10 cellular contexts compared by ENCODE assay signal in the genomic region with DNA sequence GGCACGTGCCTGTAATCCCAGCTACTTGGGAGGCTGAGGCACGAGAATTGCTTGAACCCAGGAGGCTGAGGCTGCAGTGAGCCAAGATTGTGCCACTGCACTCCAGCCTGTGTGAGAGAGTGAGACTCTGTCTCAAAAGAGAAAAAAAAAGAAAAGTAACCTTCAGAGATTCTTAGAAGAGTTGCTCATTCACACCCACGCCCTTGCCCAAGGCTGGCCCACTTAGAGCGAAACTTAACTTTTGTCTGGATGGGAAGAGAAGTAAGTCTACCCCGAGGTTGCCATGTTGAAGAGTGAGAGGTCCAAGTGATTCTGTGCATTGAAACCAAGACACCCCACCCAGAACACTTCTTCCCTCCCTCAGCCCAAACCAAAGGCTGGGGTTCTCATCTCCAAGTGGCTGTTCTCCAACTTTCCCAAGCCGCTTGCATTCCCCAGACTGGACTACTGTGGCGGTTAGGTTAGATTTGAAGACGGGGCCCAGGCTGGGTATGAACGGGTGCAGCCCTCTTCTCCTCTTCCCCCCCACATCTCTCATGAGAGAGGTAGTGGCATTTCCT. TPM values are rescaled to one million over a fixed set of nuclear protein-coding genes. Genes with fewer than 3 reads are reported as not detected.
DNase-seq lines count a peak whose midpoint lies in the region; ATAC-seq and TF ChIP-seq lines count a peak whose summit lies in the region.
"Had no signal": no experiment of that assay in that cellular context is flagged by ENCODE, and none has a peak within 500 bp of the region (broad histone marks: within the 10 kb centered on the region; RNA-seq: fewer than 3 reads in every experiment).

No MANE protein-coding gene starts in this region.

- POLR2A ChIA-PET in Caco-2 (lab: Charles Lee): interaction anchor here (0.9 kb wide), 1 partner anchor 9 kb away, joined by 3 read pairs; no protein-coding TSS in a partner anchor

- intact Hi-C loops in Caco-2 (cut with micrococcal nuclease; ENCODE audit: unreplicated experiment): no loop called here

- H3K27me3 Mint-ChIP-seq in Caco-2 (ENCODE audit: insufficient read depth, unreplicated experiment): no peaks in the 10 kb centered on the region
- peaks cover 3% of the 10 kb centered on the region for H3K27me3 Mint-ChIP-seq in brain

- TF ChIP-seq CTCF in Caco-2 (IDR thresholded peaks at IDR 0.05; ENCODE audit: insufficient read depth in 1 of 2, low read depth in 1 of 2, low read length in 1 of 2, severe bottlenecking in 1 of 2, unreplicated experiment in 1 of 2) (no peak), brain (conservative IDR thresholded peaks at IDR 0.05) (no peak)

- no peak overlapping the region for H3K27ac Mint-ChIP-seq in Caco-2 (ENCODE audit: unreplicated experiment)
- H3K27ac Mint-ChIP-seq in brain: peak overlapping the region in 3 of 5 experiments; percentile 2 to 52 (median 24)

- H3K27me3 ChIP-seq in Caco-2 (replicated peaks; ENCODE audit: control insufficient read depth, insufficient read depth, low read length): no peaks in the 10 kb centered on the region

- H3K9me3 ChIP-seq in Caco-2: no peaks in the 10 kb centered on the region

- CTCF ChIA-PET in Caco-2 (lab: Charles Lee): no interaction called here

- no peak for ATAC-seq in HG02884 (IDR thresholded peaks at IDR 0.05; ENCODE audit: unreplicated experiment)
- ATAC-seq in GM19452 (IDR thresholded peaks at IDR 0.05; ENCODE audit: unreplicated experiment): no peak
- no peak for ATAC-seq in GM18870 (IDR thresholded peaks at IDR 0.05; ENCODE audit: unreplicated experiment)

- H3K36me3 Mint-ChIP-seq in Caco-2 (ENCODE audit: insufficient read depth, unreplicated experiment) (peaks cover 28% of the 10 kb centered on the region), brain (peaks cover 4% of the 10 kb centered on the region)

- no peak for DNase-seq in Caco-2
- DNase-seq in activated CD4-positive, alpha-beta T cell treated with anti-CD3 and anti-CD28 coated beads, Interleukin-2, amount 50 U/mL, for 4 hours: peak; percentile 77 to 82
- peak; percentile 58 to 88 for DNase-seq in stimulated activated CD4-positive, alpha-beta T cell treated with anti-CD3 and anti-CD28 coated beads, Interleukin-4, amount 100 ng/mL, for 4 hours
- DNase-seq in ACHN: no peak
- DNase-seq: NCI-H526 treated with DMSO at 0.1 percent for 48 hours, occipital lobe had no signal

- no TSS peak for BruUV-seq in Caco-2 (replicated peaks; lab: Mats Ljungman, UMichigan)

- peaks cover 15% of the 10 kb centered on the region for H3K4me1 Mint-ChIP-seq in Caco-2 (ENCODE audit: low read depth, unreplicated experiment)
- peaks cover 41% of the 10 kb centered on the region for H3K4me1 Mint-ChIP-seq in brain

- H3K36me3 ChIP-seq in Caco-2 (ENCODE audit: control insufficient read depth, insufficient read depth, low read length): peaks cover under 1% of the 10 kb centered on the region; the same call in 1 of the 2 replicates

- peaks cover 13% of the 10 kb centered on the region for H3K4me1 ChIP-seq in Caco-2

- peak overlapping the region; percentile 42 for H3K4me3 Mint-ChIP-seq in Caco-2 (ENCODE audit: unreplicated experiment)
- peak overlapping the region in 3 of 5 experiments; percentile 25 to 78 (median 62) for H3K4me3 Mint-ChIP-seq in brain

- in situ Hi-C loops in ACHN (cut with HindIII; ENCODE audit: low pct_ligation_motif_present, low pct_unique_long_range_greater_than_20kb, low sequenced_read_pairs): no loop called here

- H3K4me3 ChIP-seq in Caco-2 (ENCODE audit: low read depth, low read length): no peak overlapping the region

- no peaks in the 10 kb centered on the region for H3K9me3 Mint-ChIP-seq in Caco-2 (ENCODE audit: unreplicated experiment)
- peaks cover 0 to 3% (median 0%) of the 10 kb centered on the region in 5 experiments for H3K9me3 Mint-ChIP-seq in brain

RNA-seq across cellular contexts. Expression of a gene that starts 2.4 kb away (rescaled TPM):
- total RNA-seq in Caco-2 (2022): 16.6 and 18.3 TPM in 2 replicates
- polyA plus RNA-seq in brain (ENCODE audit: insufficient read depth, low read depth, low replicate concordance): 38.7 TPM

RNA-seq across cellular contexts. Expression of a gene that starts 20.4 kb away (rescaled TPM):
- 91.3 and 95.1 TPM in 2 replicates for total RNA-seq in Caco-2 (2022)
- polyA plus RNA-seq in brain (ENCODE audit: insufficient read depth, low read depth, low replicate concordance): 88.3 TPM

RNA-seq across cellular contexts. Expression of a gene that starts 22.7 kb away (rescaled TPM):
- 69.7 and 72.5 TPM in 2 replicates for total RNA-seq in Caco-2 (2022)
- polyA plus RNA-seq in brain (ENCODE audit: insufficient read depth, low read depth, low replicate concordance): 50.9 TPM

RNA-seq across cellular contexts. Expression of a gene that starts 24.8 kb away (rescaled TPM):
- total RNA-seq in Caco-2 (2022): 427 and 465 TPM in 2 replicates
- polyA plus RNA-seq in brain (ENCODE audit: insufficient read depth, low read depth, low replicate concordance): 278 TPM

RNA-seq across cellular contexts. Expression of a gene that starts 53.0 kb away (rescaled TPM):
- total RNA-seq in Caco-2 (2022): 17.1 and 19.1 TPM in 2 replicates
- 8.8 TPM for polyA plus RNA-seq in brain (ENCODE audit: insufficient read depth, low read depth, low replicate concordance)

Comparison
In these comparisons a context has a peak if more than half of its experiments do, and no peak if none do; other contexts are left out.
1. DNase-seq: peak in activated CD4-positive, alpha-beta T cell treated with anti-CD3 and anti-CD28 coated beads, Interleukin-2, amount 50 U/mL, for 4 hours (2 of 2) and stimulated activated CD4-positive, alpha-beta T cell treated with anti-CD3 and anti-CD28 coated beads, Interleukin-4, amount 100 ng/mL, for 4 hours (2 of 2); none in Caco-2 (0 of 2) and ACHN (single experiment).